Comparison of ENCODE assay signal across 1 cellular context in the genomic region with DNA sequence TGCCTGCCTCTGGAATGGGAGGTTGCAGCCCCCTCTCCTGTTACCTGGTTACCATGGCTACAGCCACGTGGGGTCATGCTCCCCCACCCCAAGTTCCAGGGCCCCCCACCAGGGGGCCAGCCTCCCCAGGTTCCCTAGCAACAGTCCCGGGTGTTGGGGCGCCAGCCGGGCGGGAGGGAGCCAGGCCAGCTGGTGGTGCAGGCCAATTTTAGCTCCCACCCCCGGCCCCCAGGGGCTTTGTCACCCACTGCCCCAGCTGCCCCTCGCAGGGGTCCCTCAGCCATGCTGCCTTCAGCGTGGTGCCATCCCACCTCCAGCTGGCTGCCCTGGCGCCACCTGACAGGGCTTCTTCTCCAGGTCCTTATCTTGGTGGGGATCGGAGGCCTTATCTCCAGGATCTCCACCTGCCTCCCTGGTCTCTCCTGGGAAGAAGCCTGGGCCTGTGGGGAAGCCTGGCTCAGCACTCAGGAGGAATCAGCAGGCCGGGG.
A peak's percentile ranks its signal among the peaks of the same experiment; 100 is the strongest.
TF ChIP-seq lines count a peak whose summit lies in the region.

No MANE protein-coding gene starts in this region.

TF ChIP-seq in HepG2, 621 proteins besides CTCF, POLR2A, EP300 and RAD21 (continued from another document):
- TF ChIP-seq RFX3 (CRISPR knock-in tag; IDR thresholded peaks at IDR 0.05): peak; percentile 25; the same call in 1 of the 2 replicates
- TF ChIP-seq KLF12 (CRISPR knock-in tag; IDR thresholded peaks at IDR 0.05; ENCODE audit: borderline replicate concordance): no peak
- no peak for TF ChIP-seq MEF2D (CRISPR knock-in tag; IDR thresholded peaks at IDR 0.05)
- no peak for TF ChIP-seq ZFP36L2 (CRISPR knock-in tag; IDR thresholded peaks at IDR 0.05)
- TF ChIP-seq ZZZ3 (CRISPR knock-in tag; IDR thresholded peaks at IDR 0.05; ENCODE audit: borderline replicate concordance): no peak
- no peak for TF ChIP-seq ZNF75D (CRISPR knock-in tag; IDR thresholded peaks at IDR 0.05; ENCODE audit: borderline replicate concordance)
- TF ChIP-seq HDAC1 (CRISPR knock-in tag; IDR thresholded peaks at IDR 0.05): no peak
- no peak for TF ChIP-seq PLRG1 (conservative IDR thresholded peaks at IDR 0.05)
- TF ChIP-seq KDM5A (IDR thresholded peaks at IDR 0.05; ENCODE audit: borderline replicate concordance, low read length): no peak
- TF ChIP-seq AGO2 (optimal IDR thresholded peaks at IDR 0.05; ENCODE audit: low read depth, low read length): peak; percentile 23
- no peak for TF ChIP-seq ZNF672 (CRISPR knock-in tag; IDR thresholded peaks at IDR 0.05)
- 0 out of 2 replicates have a peak, but pooled peaks have one; percentile 0 for TF ChIP-seq ZMYM3 (CRISPR knock-in tag; IDR thresholded peaks at IDR 0.05)
- TF ChIP-seq HDAC6 (IDR thresholded peaks at IDR 0.05; ENCODE audit: low read depth, low read length): no peak
- TF ChIP-seq RFX1 (IDR thresholded peaks at IDR 0.05): peak; percentile 49
- TF ChIP-seq KAT2B (IDR thresholded peaks at IDR 0.05; ENCODE audit: borderline replicate concordance, low read depth, low read length): no peak
- no peak for TF ChIP-seq PHB2 (IDR thresholded peaks at IDR 0.05; ENCODE audit: partially characterized antibody)
- TF ChIP-seq ZNF30 (CRISPR knock-in tag; IDR thresholded peaks at IDR 0.05): no peak
- no peak for TF ChIP-seq ZNF569 (CRISPR knock-in tag; IDR thresholded peaks at IDR 0.05; ENCODE audit: borderline replicate concordance)
- TF ChIP-seq FOXA3 (CRISPR knock-in tag; IDR thresholded peaks at IDR 0.05): no peak
- no peak for TF ChIP-seq ZNF263 (CRISPR knock-in tag; IDR thresholded peaks at IDR 0.05)
- no peak for TF ChIP-seq ZNF44 (CRISPR knock-in tag; IDR thresholded peaks at IDR 0.05)
- TF ChIP-seq, protein P1, sequence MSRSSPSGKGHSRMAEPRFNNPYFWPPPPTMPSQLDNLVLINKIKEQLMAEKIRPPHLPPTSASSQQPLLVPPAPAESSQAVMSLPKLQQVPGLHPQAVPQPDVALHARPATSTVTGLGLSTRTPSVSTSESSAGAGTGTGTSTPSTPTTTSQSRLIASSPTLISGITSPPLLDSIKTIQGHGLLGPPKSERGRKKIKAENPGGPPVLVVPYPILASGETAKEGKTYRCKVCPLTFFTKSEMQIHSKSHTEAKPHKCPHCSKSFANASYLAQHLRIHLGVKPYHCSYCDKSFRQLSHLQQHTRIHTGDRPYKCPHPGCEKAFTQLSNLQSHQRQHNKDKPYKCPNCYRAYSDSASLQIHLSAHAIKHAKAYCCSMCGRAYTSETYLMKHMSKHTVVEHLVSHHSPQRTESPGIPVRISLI (CRISPR knock-in tag; IDR thresholded peaks at IDR 0.05; ENCODE audit: borderline replicate concordance): no peak
- TF ChIP-seq, protein P2, sequence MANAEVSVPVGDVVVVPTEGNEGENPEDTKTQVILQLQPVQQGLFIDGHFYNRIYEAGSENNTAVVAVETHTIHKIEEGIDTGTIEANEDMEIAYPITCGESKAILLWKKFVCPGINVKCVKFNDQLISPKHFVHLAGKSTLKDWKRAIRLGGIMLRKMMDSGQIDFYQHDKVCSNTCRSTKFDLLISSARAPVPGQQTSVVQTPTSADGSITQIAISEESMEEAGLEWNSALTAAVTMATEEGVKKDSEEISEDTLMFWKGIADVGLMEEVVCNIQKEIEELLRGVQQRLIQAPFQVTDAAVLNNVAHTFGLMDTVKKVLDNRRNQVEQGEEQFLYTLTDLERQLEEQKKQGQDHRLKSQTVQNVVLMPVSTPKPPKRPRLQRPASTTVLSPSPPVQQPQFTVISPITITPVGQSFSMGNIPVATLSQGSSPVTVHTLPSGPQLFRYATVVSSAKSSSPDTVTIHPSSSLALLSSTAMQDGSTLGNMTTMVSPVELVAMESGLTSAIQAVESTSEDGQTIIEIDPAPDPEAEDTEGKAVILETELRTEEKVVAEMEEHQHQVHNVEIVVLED (CRISPR knock-in tag; IDR thresholded peaks at IDR 0.05; ENCODE audit: borderline replicate concordance): no peak
- TF ChIP-seq, protein P3, sequence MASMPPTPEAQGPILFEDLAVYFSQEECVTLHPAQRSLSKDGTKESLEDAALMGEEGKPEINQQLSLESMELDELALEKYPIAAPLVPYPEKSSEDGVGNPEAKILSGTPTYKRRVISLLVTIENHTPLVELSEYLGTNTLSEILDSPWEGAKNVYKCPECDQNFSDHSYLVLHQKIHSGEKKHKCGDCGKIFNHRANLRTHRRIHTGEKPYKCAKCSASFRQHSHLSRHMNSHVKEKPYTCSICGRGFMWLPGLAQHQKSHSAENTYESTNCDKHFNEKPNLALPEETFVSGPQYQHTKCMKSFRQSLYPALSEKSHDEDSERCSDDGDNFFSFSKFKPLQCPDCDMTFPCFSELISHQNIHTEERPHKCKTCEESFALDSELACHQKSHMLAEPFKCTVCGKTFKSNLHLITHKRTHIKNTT (CRISPR knock-in tag; IDR thresholded peaks at IDR 0.05): no peak
- no peak for TF ChIP-seq ZNF782 (CRISPR knock-in tag; IDR thresholded peaks at IDR 0.05; ENCODE audit: borderline replicate concordance)
- TF ChIP-seq CHCHD3 (CRISPR knock-in tag; IDR thresholded peaks at IDR 0.05): no peak
- TF ChIP-seq ZNF615 (CRISPR knock-in tag; IDR thresholded peaks at IDR 0.05; ENCODE audit: borderline replicate concordance): no peak
- TF ChIP-seq ZBTB20 (CRISPR knock-in tag; IDR thresholded peaks at IDR 0.05; ENCODE audit: borderline replicate concordance, low read depth): no peak
- TF ChIP-seq, protein P4, sequence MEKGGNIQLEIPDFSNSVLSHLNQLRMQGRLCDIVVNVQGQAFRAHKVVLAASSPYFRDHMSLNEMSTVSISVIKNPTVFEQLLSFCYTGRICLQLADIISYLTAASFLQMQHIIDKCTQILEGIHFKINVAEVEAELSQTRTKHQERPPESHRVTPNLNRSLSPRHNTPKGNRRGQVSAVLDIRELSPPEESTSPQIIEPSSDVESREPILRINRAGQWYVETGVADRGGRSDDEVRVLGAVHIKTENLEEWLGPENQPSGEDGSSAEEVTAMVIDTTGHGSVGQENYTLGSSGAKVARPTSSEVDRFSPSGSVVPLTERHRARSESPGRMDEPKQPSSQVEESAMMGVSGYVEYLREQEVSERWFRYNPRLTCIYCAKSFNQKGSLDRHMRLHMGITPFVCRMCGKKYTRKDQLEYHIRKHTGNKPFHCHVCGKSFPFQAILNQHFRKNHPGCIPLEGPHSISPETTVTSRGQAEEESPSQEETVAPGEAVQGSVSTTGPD (CRISPR knock-in tag; IDR thresholded peaks at IDR 0.05): no peak
- no peak for TF ChIP-seq HMG20B (CRISPR knock-in tag; conservative IDR thresholded peaks at IDR 0.05)
- TF ChIP-seq ZNF430 (CRISPR knock-in tag; IDR thresholded peaks at IDR 0.05): no peak
- TF ChIP-seq, protein P5, sequence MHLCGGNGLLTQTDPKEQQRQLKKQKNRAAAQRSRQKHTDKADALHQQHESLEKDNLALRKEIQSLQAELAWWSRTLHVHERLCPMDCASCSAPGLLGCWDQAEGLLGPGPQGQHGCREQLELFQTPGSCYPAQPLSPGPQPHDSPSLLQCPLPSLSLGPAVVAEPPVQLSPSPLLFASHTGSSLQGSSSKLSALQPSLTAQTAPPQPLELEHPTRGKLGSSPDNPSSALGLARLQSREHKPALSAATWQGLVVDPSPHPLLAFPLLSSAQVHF (CRISPR knock-in tag; IDR thresholded peaks at IDR 0.05): no peak
- TF ChIP-seq ZSCAN20 (CRISPR knock-in tag; IDR thresholded peaks at IDR 0.05; ENCODE audit: borderline replicate concordance): no peak
- no peak for TF ChIP-seq SMARCC2 (IDR thresholded peaks at IDR 0.05)
- TF ChIP-seq ZNF33A (CRISPR knock-in tag; IDR thresholded peaks at IDR 0.05; ENCODE audit: borderline replicate concordance): no peak
- TF ChIP-seq, protein P6, sequence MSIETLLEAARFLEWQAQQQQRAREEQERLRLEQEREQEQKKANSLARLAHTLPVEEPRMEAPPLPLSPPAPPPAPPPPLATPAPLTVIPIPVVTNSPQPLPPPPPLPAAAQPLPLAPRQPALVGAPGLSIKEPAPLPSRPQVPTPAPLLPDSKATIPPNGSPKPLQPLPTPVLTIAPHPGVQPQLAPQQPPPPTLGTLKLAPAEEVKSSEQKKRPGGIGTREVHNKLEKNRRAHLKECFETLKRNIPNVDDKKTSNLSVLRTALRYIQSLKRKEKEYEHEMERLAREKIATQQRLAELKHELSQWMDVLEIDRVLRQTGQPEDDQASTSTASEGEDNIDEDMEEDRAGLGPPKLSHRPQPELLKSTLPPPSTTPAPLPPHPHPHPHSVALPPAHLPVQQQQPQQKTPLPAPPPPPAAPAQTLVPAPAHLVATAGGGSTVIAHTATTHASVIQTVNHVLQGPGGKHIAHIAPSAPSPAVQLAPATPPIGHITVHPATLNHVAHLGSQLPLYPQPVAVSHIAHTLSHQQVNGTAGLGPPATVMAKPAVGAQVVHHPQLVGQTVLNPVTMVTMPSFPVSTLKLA (IDR thresholded peaks at IDR 0.05): no peak
- TF ChIP-seq, protein P7, sequence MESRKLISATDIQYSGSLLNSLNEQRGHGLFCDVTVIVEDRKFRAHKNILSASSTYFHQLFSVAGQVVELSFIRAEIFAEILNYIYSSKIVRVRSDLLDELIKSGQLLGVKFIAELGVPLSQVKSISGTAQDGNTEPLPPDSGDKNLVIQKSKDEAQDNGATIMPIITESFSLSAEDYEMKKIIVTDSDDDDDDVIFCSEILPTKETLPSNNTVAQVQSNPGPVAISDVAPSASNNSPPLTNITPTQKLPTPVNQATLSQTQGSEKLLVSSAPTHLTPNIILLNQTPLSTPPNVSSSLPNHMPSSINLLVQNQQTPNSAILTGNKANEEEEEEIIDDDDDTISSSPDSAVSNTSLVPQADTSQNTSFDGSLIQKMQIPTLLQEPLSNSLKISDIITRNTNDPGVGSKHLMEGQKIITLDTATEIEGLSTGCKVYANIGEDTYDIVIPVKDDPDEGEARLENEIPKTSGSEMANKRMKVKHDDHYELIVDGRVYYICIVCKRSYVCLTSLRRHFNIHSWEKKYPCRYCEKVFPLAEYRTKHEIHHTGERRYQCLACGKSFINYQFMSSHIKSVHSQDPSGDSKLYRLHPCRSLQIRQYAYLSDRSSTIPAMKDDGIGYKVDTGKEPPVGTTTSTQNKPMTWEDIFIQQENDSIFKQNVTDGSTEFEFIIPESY (CRISPR knock-in tag; IDR thresholded peaks at IDR 0.05): peak; percentile 50; the same call in 1 of the 2 replicates
- no peak for TF ChIP-seq ZBTB7A (CRISPR knock-in tag; IDR thresholded peaks at IDR 0.05)
- TF ChIP-seq BRD4 (CRISPR knock-in tag; IDR thresholded peaks at IDR 0.05): no peak
- no peak for TF ChIP-seq SNAI1 (CRISPR knock-in tag; IDR thresholded peaks at IDR 0.05; ENCODE audit: borderline replicate concordance)
- TF ChIP-seq ZNF260 (CRISPR knock-in tag; IDR thresholded peaks at IDR 0.05; ENCODE audit: borderline replicate concordance, low read depth): no peak
- no peak for TF ChIP-seq MIER2 (CRISPR knock-in tag; IDR thresholded peaks at IDR 0.05)
- TF ChIP-seq, protein P8, sequence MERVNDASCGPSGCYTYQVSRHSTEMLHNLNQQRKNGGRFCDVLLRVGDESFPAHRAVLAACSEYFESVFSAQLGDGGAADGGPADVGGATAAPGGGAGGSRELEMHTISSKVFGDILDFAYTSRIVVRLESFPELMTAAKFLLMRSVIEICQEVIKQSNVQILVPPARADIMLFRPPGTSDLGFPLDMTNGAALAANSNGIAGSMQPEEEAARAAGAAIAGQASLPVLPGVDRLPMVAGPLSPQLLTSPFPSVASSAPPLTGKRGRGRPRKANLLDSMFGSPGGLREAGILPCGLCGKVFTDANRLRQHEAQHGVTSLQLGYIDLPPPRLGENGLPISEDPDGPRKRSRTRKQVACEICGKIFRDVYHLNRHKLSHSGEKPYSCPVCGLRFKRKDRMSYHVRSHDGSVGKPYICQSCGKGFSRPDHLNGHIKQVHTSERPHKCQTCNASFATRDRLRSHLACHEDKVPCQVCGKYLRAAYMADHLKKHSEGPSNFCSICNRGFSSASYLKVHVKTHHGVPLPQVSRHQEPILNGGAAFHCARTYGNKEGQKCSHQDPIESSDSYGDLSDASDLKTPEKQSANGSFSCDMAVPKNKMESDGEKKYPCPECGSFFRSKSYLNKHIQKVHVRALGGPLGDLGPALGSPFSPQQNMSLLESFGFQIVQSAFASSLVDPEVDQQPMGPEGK (CRISPR knock-in tag; IDR thresholded peaks at IDR 0.05): peak; percentile 32; the same call in 1 of the 2 replicates
- TF ChIP-seq U2AF2 (IDR thresholded peaks at IDR 0.05; ENCODE audit: low read depth, low read length): no peak
